8 cellular contexts compared by ENCODE assay signal in the genomic region with DNA sequence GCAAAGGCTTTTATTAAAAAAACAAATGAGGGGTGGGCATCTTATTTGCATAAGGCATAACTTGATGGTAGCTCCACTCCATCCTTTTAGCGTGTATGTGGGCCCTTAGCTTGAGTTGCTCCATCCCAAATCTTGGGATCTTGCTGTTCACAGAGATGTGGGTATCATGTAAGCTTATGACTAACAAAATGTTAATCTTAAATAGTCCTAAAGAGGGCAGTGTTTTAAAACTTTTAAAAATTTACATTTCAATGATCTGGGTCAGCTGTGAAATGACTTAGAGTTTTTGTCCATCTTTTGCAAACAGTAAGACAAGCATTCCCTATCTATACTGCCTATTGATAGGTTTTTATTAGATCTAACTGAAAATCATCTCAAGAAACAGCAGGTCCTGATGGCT.
DNase-seq lines count a peak whose midpoint lies in the region; ATAC-seq and TF ChIP-seq lines count a peak whose summit lies in the region.

No MANE protein-coding gene starts in this region.

- H3K36me3 ChIP-seq in ascending aorta = no peaks in the 10 kb centered on the region

- H3K4me3 Mint-ChIP-seq in activated CD4-positive, alpha-beta memory T cell treated with anti-CD3 and anti-CD28 coated beads for 36 hours = no peak overlapping the region

- DNase-seq in Ammon's horn (ENCODE audit: low spot score) = peak; percentile 7
- DNase-seq in NCI-H526 (lab: John Stamatoyannopoulos, UW) = peak; percentile 38 to 40
- DNase-seq in fibroblast of pulmonary artery (ENCODE audit: low read depth) = peak; percentile 15
- no peak for DNase-seq in activated CD4-positive, alpha-beta memory T cell treated with anti-CD3 and anti-CD28 coated beads for 36 hours
- no peak for DNase-seq in ascending aorta (ENCODE audit: low spot score in 2 of 2)

- H3K9me3 Mint-ChIP-seq in activated CD4-positive, alpha-beta memory T cell treated with anti-CD3 and anti-CD28 coated beads for 36 hours = no peaks in the 10 kb centered on the region

- POLR2A ChIA-PET in activated CD4-positive, alpha-beta memory T cell treated with anti-CD3 and anti-CD28 coated beads for 36 hours (lab: Charles Lee) = no interaction called here

- H3K4me1 Mint-ChIP-seq in activated CD4-positive, alpha-beta memory T cell treated with anti-CD3 and anti-CD28 coated beads for 36 hours (ENCODE audit: low read depth) = no peaks in the 10 kb centered on the region

- H3K27me3 ChIP-seq in ascending aorta = no peaks in the 10 kb centered on the region

- H3K27ac ChIP-seq in ascending aorta = no peak overlapping the region

- H3K27ac Mint-ChIP-seq in activated CD4-positive, alpha-beta memory T cell treated with anti-CD3 and anti-CD28 coated beads for 36 hours = no peak overlapping the region

- H3K27me3 Mint-ChIP-seq in activated CD4-positive, alpha-beta memory T cell treated with anti-CD3 and anti-CD28 coated beads for 36 hours = no peaks in the 10 kb centered on the region

- no peaks in the 10 kb centered on the region for H3K9me3 ChIP-seq in ascending aorta

- no peaks in the 10 kb centered on the region for H3K4me1 ChIP-seq in ascending aorta

- no peaks in the 10 kb centered on the region for H3K36me3 Mint-ChIP-seq in activated CD4-positive, alpha-beta memory T cell treated with anti-CD3 and anti-CD28 coated beads for 36 hours

- CTCF ChIA-PET in activated CD4-positive, alpha-beta memory T cell treated with anti-CD3 and anti-CD28 coated beads for 36 hours (lab: Charles Lee) = interaction anchor here (0.5 to 2.2 kb wide), 8 partner anchors 9 to 741 kb away, joined by 3 to 17 read pairs (median 3); no protein-coding TSS in a partner anchor

- H3K4me3 ChIP-seq in fibroblast of pulmonary artery (replicated peaks; ENCODE audit: low read depth, low read length) (no peak overlapping the region), ascending aorta (no peak overlapping the region)

- intact Hi-C loops in activated CD4-positive, alpha-beta memory T cell treated with anti-CD3 and anti-CD28 coated beads for 36 hours (cut with micrococcal nuclease) = loop anchor here (2.0 kb wide), 1 partner anchor 430 kb away; no protein-coding TSS in a partner anchor
- intact Hi-C loops in ascending aorta (cut with DNase I) = loop anchor here (5.0 kb wide), 1 partner anchor 434 kb away; no protein-coding TSS in a partner anchor

- ATAC-seq in GM19351 (IDR thresholded peaks at IDR 0.05; ENCODE audit: unreplicated experiment) (peak; percentile 67), GM21723 (IDR thresholded peaks at IDR 0.05; ENCODE audit: unreplicated experiment) (no peak), HG03159 (IDR thresholded peaks at IDR 0.05; ENCODE audit: unreplicated experiment) (no peak)

- TF ChIP-seq CTCF in fibroblast of pulmonary artery (IDR thresholded peaks at IDR 0.05; ENCODE audit: low read length, missing control alignments) (no peak), ascending aorta (IDR thresholded peaks at IDR 0.05) (peak in 1 of 3 experiments; percentile 21)

Comparison
In these comparisons a context has a peak if more than half of its experiments do, and no peak if none do; other contexts are left out.
1. DNase-seq: peak in Ammon's horn (single experiment), NCI-H526 (2 of 2) and fibroblast of pulmonary artery (single experiment); none in activated CD4-positive, alpha-beta memory T cell treated with anti-CD3 and anti-CD28 coated beads for 36 hours (single experiment) and ascending aorta (0 of 2).